In the genomic region with DNA sequence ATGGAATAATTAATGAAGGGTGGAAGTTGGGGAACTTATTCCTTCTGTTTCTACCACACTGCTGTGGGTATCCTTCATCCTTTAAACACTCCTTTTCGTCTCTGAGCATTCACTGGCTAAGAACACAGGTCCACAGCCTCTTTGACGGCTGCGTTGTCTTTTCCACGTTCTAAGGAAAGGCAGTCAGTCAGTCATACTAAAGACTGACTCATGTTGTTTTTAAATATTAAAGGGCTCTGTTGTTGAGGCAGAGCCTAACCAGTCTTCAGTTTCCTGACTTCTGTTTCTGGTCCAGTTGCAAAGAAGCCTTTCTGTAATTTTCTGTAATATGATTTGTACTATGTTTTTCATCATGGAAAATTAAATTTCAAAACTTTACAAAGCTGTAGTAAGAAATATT, we compare ENCODE assay signal across 25 cellular contexts.
"Had no signal": no experiment of that assay in that cellular context is flagged by ENCODE, and none has a peak within 500 bp of the region (broad histone marks: within the 10 kb centered on the region; RNA-seq: fewer than 3 reads in every experiment).

No MANE protein-coding gene starts in this region.

- H3K4me2 ChIP-seq: hepatocyte had no signal

- H3K36me3 ChIP-seq: gastroesophageal sphincter, heart left ventricle, ovary, sigmoid colon, stomach, tibial artery had no signal

- H3K9me3 ChIP-seq: ovary, psoas muscle had no signal

- H3K4me3 ChIP-seq: coronary artery, gastroesophageal sphincter, heart left ventricle, hepatocyte, lung, ovary, psoas muscle, sigmoid colon, stomach, tibial artery had no signal

- H3K4me1 ChIP-seq: gastroesophageal sphincter, psoas muscle had no signal

- H2AFZ ChIP-seq: hepatocyte had no signal

- ATAC-seq: gastroesophageal sphincter; heart left ventricle; left lobe of liver; psoas muscle; right cardiac atrium; stimulated activated effector memory CD8-positive, alpha-beta T cell treated with anti-CD3 and anti-CD28 coated beads, Interleukin-12 subunit alpha, Interleukin-12 subunit beta, amount 100 ng/mL, for 72 hours had no signal

- H3K4me3 Mint-ChIP-seq: memory B cell; nephron progenitor cell; stimulated activated effector memory CD8-positive, alpha-beta T cell treated with anti-CD3 and anti-CD28 coated beads, Interleukin-12 subunit alpha, Interleukin-12 subunit beta, amount 100 ng/mL, for 72 hours; type B pancreatic cell had no signal

- H3K27ac ChIP-seq: coronary artery, gastroesophageal sphincter, heart left ventricle, hepatocyte, ovary, psoas muscle, sigmoid colon, stomach had no signal

- H3K27me3 Mint-ChIP-seq: memory B cell had no signal

- DNase-seq: dermis blood vessel endothelial cell; effector memory CD4-positive, alpha-beta T cell; foreskin fibroblast; heart left ventricle; kidney; nephron progenitor cell; nucleus accumbens; ovary; posterior cingulate gyrus; psoas muscle; right cardiac atrium; sigmoid colon; stimulated activated CD4-positive, alpha-beta T cell treated with anti-CD3 and anti-CD28 coated beads, Interleukin-2, amount 100 ng/mL, for 24 hours; stimulated activated CD4-positive, alpha-beta T cell treated with anti-CD3 and anti-CD28 coated beads, Interleukin-4, amount 100 ng/mL, for 24 hours; stimulated activated naive CD4-positive, alpha-beta T cell treated with Interleukin-2 at 50 U/mL for 16 hours; stomach; tibial artery had no signal

- H3K27me3 ChIP-seq: gastroesophageal sphincter, heart left ventricle, hepatocyte, ovary, sigmoid colon, stomach, tibial artery had no signal

- H3K27ac Mint-ChIP-seq: memory B cell; nephron progenitor cell; stimulated activated effector memory CD8-positive, alpha-beta T cell treated with anti-CD3 and anti-CD28 coated beads, Interleukin-12 subunit alpha, Interleukin-12 subunit beta, amount 100 ng/mL, for 72 hours; type B pancreatic cell had no signal
